In the genomic region with DNA sequence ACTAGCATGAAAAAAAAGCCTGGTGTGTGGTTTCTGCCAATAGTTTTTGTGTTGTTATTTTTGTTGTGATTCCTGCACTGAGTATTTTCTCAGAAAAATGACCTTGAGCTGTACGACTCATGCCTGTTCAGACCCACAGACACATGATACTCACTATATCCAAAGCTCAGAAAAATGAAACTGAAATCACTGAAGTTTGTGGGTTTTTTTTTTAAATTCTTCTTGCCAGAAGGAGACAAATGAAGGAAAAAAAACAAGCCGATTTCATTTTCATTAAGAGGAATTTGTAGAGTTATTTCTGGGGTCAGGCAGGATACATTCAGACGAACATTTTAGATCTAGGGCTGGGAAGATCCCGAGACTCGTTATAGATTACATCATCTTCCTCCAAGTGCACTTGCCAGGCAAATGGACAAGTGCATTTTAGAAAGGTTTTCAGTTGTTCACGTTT, we compare ENCODE assay signal across 8 cellular contexts.
DNase-seq lines count a peak whose midpoint lies in the region; ATAC-seq and TF ChIP-seq lines count a peak whose summit lies in the region.

No MANE protein-coding gene starts in this region.

- peak overlapping the region; percentile 86 for H3K27ac Mint-ChIP-seq in activated CD4-positive, alpha-beta memory T cell treated with anti-CD3 and anti-CD28 coated beads, Interleukin-2, amount 10 ng/mL, durations not matched to agents 7 days and 5 days

- CTCF ChIA-PET in AG04450 (lab: Charles Lee), result interaction anchor here (0.5 to 8.4 kb wide), 9 partner anchors 9 to 1053 kb away, joined by 3 to 106 read pairs (median 5); no protein-coding TSS in a partner anchor
- CTCF ChIA-PET in activated CD4-positive, alpha-beta memory T cell treated with anti-CD3 and anti-CD28 coated beads, Interleukin-2, amount 10 ng/mL, durations not matched to agents 7 days and 5 days (lab: Charles Lee), result interaction anchor here (0.9 to 4.2 kb wide), 7 partner anchors 18 to 128 kb away, joined by 3 to 35 read pairs (median 6); no protein-coding TSS in a partner anchor

- no peak for TF ChIP-seq POLR2A in vagina (IDR thresholded peaks at IDR 0.05)

- H3K4me1 Mint-ChIP-seq in activated CD4-positive, alpha-beta memory T cell treated with anti-CD3 and anti-CD28 coated beads, Interleukin-2, amount 10 ng/mL, durations not matched to agents 7 days and 5 days, result peaks cover 67% of the 10 kb centered on the region

- H3K9me3 ChIP-seq in AG04450 (ENCODE audit: control insufficient read depth, insufficient read depth, low read length) (no peaks in the 10 kb centered on the region), vagina (no peaks in the 10 kb centered on the region)

- H3K27ac ChIP-seq in AG04450 (ENCODE audit: low read depth, low read length) (peak overlapping the region; percentile 97), vagina (peak overlapping the region; percentile 62)

- H3K4me1 ChIP-seq in vagina, result peaks cover 57% of the 10 kb centered on the region

- TF ChIP-seq CTCF in AG04450 (IDR thresholded peaks at IDR 0.05; ENCODE audit: low read depth, low read length), result no peak
- TF ChIP-seq CTCF in vagina (IDR thresholded peaks at IDR 0.05), result no peak

- POLR2A ChIA-PET in AG04450 (lab: Yijun Ruan, JAX), result interaction anchor here (0.5 to 2.1 kb wide), 3 partner anchors 22 to 1051 kb away, joined by 3 to 19 read pairs (median 3); no protein-coding TSS in a partner anchor
- POLR2A ChIA-PET in activated CD4-positive, alpha-beta memory T cell treated with anti-CD3 and anti-CD28 coated beads, Interleukin-2, amount 10 ng/mL, durations not matched to agents 7 days and 5 days (lab: Charles Lee), result interaction anchor here (0.9 to 4.0 kb wide), 7 partner anchors 12 to 130 kb away, joined by 3 to 29 read pairs (median 9); partner anchors contain the start of genes BMAL1 and BTBD10

- no peaks in the 10 kb centered on the region for H3K27me3 ChIP-seq in AG04450 (ENCODE audit: control insufficient read depth, insufficient read depth, low read length)
- no peaks in the 10 kb centered on the region for H3K27me3 ChIP-seq in vagina

- intact Hi-C loops in vagina (cut with DNase I), result loop anchor here (10.0 kb wide), 1 partner anchor 53 kb away; no protein-coding TSS in a partner anchor

- H3K27me3 Mint-ChIP-seq in activated CD4-positive, alpha-beta memory T cell treated with anti-CD3 and anti-CD28 coated beads, Interleukin-2, amount 10 ng/mL, durations not matched to agents 7 days and 5 days, result no peaks in the 10 kb centered on the region

- peaks cover 10% of the 10 kb centered on the region for H3K36me3 Mint-ChIP-seq in activated CD4-positive, alpha-beta memory T cell treated with anti-CD3 and anti-CD28 coated beads, Interleukin-2, amount 10 ng/mL, durations not matched to agents 7 days and 5 days (ENCODE audit: low read depth)

- peak overlapping the region; percentile 78 for H3K4me3 Mint-ChIP-seq in activated CD4-positive, alpha-beta memory T cell treated with anti-CD3 and anti-CD28 coated beads, Interleukin-2, amount 10 ng/mL, durations not matched to agents 7 days and 5 days

- peak; percentile 28 for ATAC-seq in GM21529 (IDR thresholded peaks at IDR 0.05; ENCODE audit: unreplicated experiment)
- no peak for ATAC-seq in HG02840 (IDR thresholded peaks at IDR 0.05; ENCODE audit: low FRiP score, unreplicated experiment)

- H3K36me3 ChIP-seq in vagina, result no peaks in the 10 kb centered on the region

- H3K4me3 ChIP-seq in AG04450 (ENCODE audit: low read depth, low read length), result peak overlapping the region; percentile 51
- H3K4me3 ChIP-seq in vagina, result peak overlapping the region in 1 of 2 donors; percentile 19

- H3K9me3 Mint-ChIP-seq in activated CD4-positive, alpha-beta memory T cell treated with anti-CD3 and anti-CD28 coated beads, Interleukin-2, amount 10 ng/mL, durations not matched to agents 7 days and 5 days, result no peaks in the 10 kb centered on the region

- peak; percentile 32 for DNase-seq in AG04450 (ENCODE audit: low read depth, low spot score)
- no peak for DNase-seq in activated CD4-positive, alpha-beta memory T cell treated with anti-CD3 and anti-CD28 coated beads, Interleukin-2, amount 10 ng/mL, durations not matched to agents 7 days and 5 days
- peak; percentile 87 for DNase-seq in iris pigment epithelial cell (ENCODE audit: low read depth)
- DNase-seq in vagina (ENCODE audit: extremely low spot score in 2 of 2), result no peak
- no peak for DNase-seq in SIG-M5 treated with dmso at 0.1 percent for 504 hours (lab: John Stamatoyannopoulos, UW; ENCODE audit: unreplicated experiment)
- no peak for DNase-seq in stimulated activated naive CD4-positive, alpha-beta T cell (lab: John Stamatoyannopoulos, UW)

Comparison
In these comparisons a context has a peak if more than half of its experiments do, and no peak if none do; other contexts are left out.
1. DNase-seq: peak in AG04450 (single experiment) and iris pigment epithelial cell (single experiment); none in activated CD4-positive, alpha-beta memory T cell treated with anti-CD3 and anti-CD28 coated beads, Interleukin-2, amount 10 ng/mL, durations not matched to agents 7 days and 5 days (single experiment), vagina (0 of 2), SIG-M5 treated with dmso at 0.1 percent for 504 hours (single experiment) and stimulated activated naive CD4-positive, alpha-beta T cell (0 of 6).